In genomic region chr1:6601865-6602668, GRCh38 we compare ENCODE assay signal across 8 cellular contexts. TPM values are rescaled to one million over a fixed set of nuclear protein-coding genes. Genes with fewer than 3 reads are reported as not detected.
DNase-seq lines count a peak whose midpoint lies in the region; ATAC-seq and TF ChIP-seq lines count a peak whose summit lies in the region.

No MANE protein-coding gene starts in this region.

- H3K4me1 Mint-ChIP-seq in activated T-helper 17 cell treated with anti-CD3 and anti-CD28 coated beads, Interleukin-2, amount 50 U/mL, for 72 hours = peaks cover 5% of the 10 kb centered on the region

- peak overlapping the region; percentile 93 for H3K27ac Mint-ChIP-seq in activated T-helper 17 cell treated with anti-CD3 and anti-CD28 coated beads, Interleukin-2, amount 50 U/mL, for 72 hours

- no peak for TF ChIP-seq CTCF in GM12864 (IDR thresholded peaks at IDR 0.05; ENCODE audit: low read depth, low read length, missing control alignments)

- H3K9me3 Mint-ChIP-seq in activated T-helper 17 cell treated with anti-CD3 and anti-CD28 coated beads, Interleukin-2, amount 50 U/mL, for 72 hours = no peaks in the 10 kb centered on the region

- ATAC-seq in GM21737 (IDR thresholded peaks at IDR 0.05; ENCODE audit: unreplicated experiment) = peak; percentile 26
- ATAC-seq in activated T-helper 17 cell treated with anti-CD3 and anti-CD28 coated beads, Interleukin-2, amount 50 U/mL, for 72 hours (replicated peaks) = peak; percentile 15

- DNase-seq in GM12864 (ENCODE audit: low read depth) (no peak), LoVo (ENCODE audit: low spot score) (peak; percentile 29), globus pallidus (ENCODE audit: low spot score) (peak; percentile 62), occipital lobe (lab: John Stamatoyannopoulos, UW) (peak; percentile 58), ureter (ENCODE audit: low spot score) (no peak), T-helper 9 cell (no peak)

- H3K4me3 Mint-ChIP-seq in activated T-helper 17 cell treated with anti-CD3 and anti-CD28 coated beads, Interleukin-2, amount 50 U/mL, for 72 hours = peak overlapping the region; percentile 87

- peaks cover 45% of the 10 kb centered on the region for H3K36me3 Mint-ChIP-seq in activated T-helper 17 cell treated with anti-CD3 and anti-CD28 coated beads, Interleukin-2, amount 50 U/mL, for 72 hours (ENCODE audit: low read depth)

- H3K4me3 ChIP-seq in GM12864 (ENCODE audit: low read depth, low read length) = peak overlapping the region; percentile 75

- no peaks in the 10 kb centered on the region for H3K27me3 Mint-ChIP-seq in activated T-helper 17 cell treated with anti-CD3 and anti-CD28 coated beads, Interleukin-2, amount 50 U/mL, for 72 hours

RNA-seq across cellular contexts. Expression of gene KLHL21, which starts 0.6 kb away (rescaled TPM):
- total RNA-seq in activated T-helper 17 cell treated with anti-CD3 and anti-CD28 coated beads, Interleukin-2, amount 50 U/mL, for 72 hours = 10 to 100 TPM; 32.3 to 35.3 TPM
- total RNA-seq in occipital lobe (8.7 TPM), ureter (25.8 TPM)

RNA-seq across cellular contexts. Expression of gene PHF13, which starts 11.5 kb away (rescaled TPM):
- 10 to 100 TPM; 14.8 to 23.7 TPM for total RNA-seq in activated T-helper 17 cell treated with anti-CD3 and anti-CD28 coated beads, Interleukin-2, amount 50 U/mL, for 72 hours
- total RNA-seq in occipital lobe (17.0 TPM), ureter (10.9 TPM)

RNA-seq across cellular contexts. Expression of gene ZBTB48, which starts 22.3 kb away (rescaled TPM):
- 10 to 100 TPM; 22.0 to 28.5 TPM for total RNA-seq in activated T-helper 17 cell treated with anti-CD3 and anti-CD28 coated beads, Interleukin-2, amount 50 U/mL, for 72 hours
- total RNA-seq in occipital lobe (15.1 TPM), ureter (50.4 TPM)

RNA-seq across cellular contexts. Expression of gene THAP3, which starts 22.6 kb away (rescaled TPM):
- 10 to 100 TPM; 19.3 to 34.6 TPM for total RNA-seq in activated T-helper 17 cell treated with anti-CD3 and anti-CD28 coated beads, Interleukin-2, amount 50 U/mL, for 72 hours
- total RNA-seq in occipital lobe = 23.7 TPM
- total RNA-seq in ureter = 11.7 TPM

RNA-seq across cellular contexts. Expression of gene TAS1R1, which starts 47.0 kb away (rescaled TPM):
- not detected for total RNA-seq in activated T-helper 17 cell treated with anti-CD3 and anti-CD28 coated beads, Interleukin-2, amount 50 U/mL, for 72 hours
- not detected for total RNA-seq in occipital lobe
- not detected for total RNA-seq in ureter

Comparison
In these comparisons a context has a peak if more than half of its experiments do, and no peak if none do; other contexts are left out.
1. DNase-seq: peak in LoVo (single experiment), globus pallidus (single experiment) and occipital lobe (single experiment); none in GM12864 (single experiment), ureter (single experiment) and T-helper 9 cell (single experiment).